In the genomic region with DNA sequence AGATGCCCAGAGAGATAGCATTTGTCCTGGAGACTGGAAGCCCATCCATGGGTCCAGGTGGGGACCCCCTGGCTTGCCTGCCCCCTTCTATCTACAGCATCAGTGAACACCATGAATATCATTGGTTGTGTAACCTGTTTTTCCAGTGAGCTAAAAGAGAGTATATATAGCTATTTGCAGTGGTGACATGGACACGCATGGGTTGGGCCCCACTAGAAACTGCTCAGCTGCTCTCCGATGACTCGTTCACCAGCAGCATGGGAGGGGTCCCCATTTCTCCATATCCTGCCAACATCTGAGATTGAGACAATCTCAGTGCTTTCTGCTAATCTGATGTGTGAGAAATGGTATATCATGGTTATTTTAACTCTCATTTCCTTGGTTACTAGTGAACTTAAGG, we compare ENCODE assay signal across 14 cellular contexts. TPM values are rescaled to one million over a fixed set of nuclear protein-coding genes. Genes with fewer than 3 reads are reported as not detected.
DNase-seq lines count a peak whose midpoint lies in the region; ATAC-seq, FAIRE-seq and TF ChIP-seq lines count a peak whose summit lies in the region.
"Had no signal": no experiment of that assay in that cellular context is flagged by ENCODE, and none has a peak within 500 bp of the region (broad histone marks: within the 10 kb centered on the region; RNA-seq: fewer than 3 reads in every experiment).

No MANE protein-coding gene starts in this region.

- intact Hi-C loops in naive thymus-derived CD4-positive, alpha-beta T cell (cut with micrococcal nuclease), result no loop called here

- no peak overlapping the region for H3K4me3 ChIP-seq in GM23248
- H3K4me3 ChIP-seq in naive thymus-derived CD4-positive, alpha-beta T cell (ENCODE audit: low read length), result no peak overlapping the region
- H3K4me3 ChIP-seq in smooth muscle cell, result no peak overlapping the region
- H3K4me3 ChIP-seq: esophagus squamous epithelium had no signal

- H3K4me1 ChIP-seq in GM23248 (ENCODE audit: insufficient read depth) (peaks cover 8% of the 10 kb centered on the region), smooth muscle cell (ENCODE audit: low read depth) (no peaks in the 10 kb centered on the region)
- peaks cover 14 to 25% of the 10 kb centered on the region in 2 donors for H3K4me1 ChIP-seq in naive thymus-derived CD4-positive, alpha-beta T cell (ENCODE audit: control insufficient read depth in 2 of 2, insufficient read depth in 2 of 2, low read length in 2 of 2)

- peak; percentile 49 for DNase-seq in activated CD4-positive, alpha-beta T cell treated with anti-CD3 and anti-CD28 coated beads for 48 hours
- no peak for DNase-seq in activated CD4-positive, alpha-beta T cell treated with anti-CD3 and anti-CD28 coated beads, Interleukin-2, amount 50 U/mL, for 1 hour
- DNase-seq in GM23248, result peak; percentile 23
- DNase-seq in naive thymus-derived CD4-positive, alpha-beta T cell, result no peak
- no peak for DNase-seq in HTR-8/SVneo (ENCODE audit: insufficient read length, low spot score)
- DNase-seq in smooth muscle cell (lab: John Stamatoyannopoulos, UW; ENCODE audit: unreplicated experiment), result no peak
- no peak for DNase-seq in NCI-H2081 (lab: John Stamatoyannopoulos, UW)
- DNase-seq: esophagus squamous epithelium, NCI-H1048, NCI-H446, T-helper 2 cell had no signal

- in situ Hi-C loops in GM23248 (cut with MboI), result no loop called here

- ATAC-seq in naive thymus-derived CD4-positive, alpha-beta T cell, result no peak
- ATAC-seq: sciatic nerve had no signal

- H3K27ac Mint-ChIP-seq in activated naive CD8-positive, alpha-beta T cell, result peak overlapping the region; percentile 91
- peak overlapping the region in 6 of 9 donors; percentile 10 to 100 (median 70) for H3K27ac Mint-ChIP-seq in naive thymus-derived CD4-positive, alpha-beta T cell

- POLR2A ChIA-PET in naive thymus-derived CD4-positive, alpha-beta T cell (lab: Charles Lee), result interaction anchor here (1.2 to 1.4 kb wide), 2 partner anchors 9 to 58 kb away, joined by 3 read pairs; no protein-coding TSS in a partner anchor

- H3K9me2 ChIP-seq in GM23248 (ENCODE audit: insufficient read depth), result no peaks in the 10 kb centered on the region

- no peaks in the 10 kb centered on the region for H3K36me3 ChIP-seq in GM23248 (ENCODE audit: low read depth)
- no peaks in the 10 kb centered on the region for H3K36me3 ChIP-seq in naive thymus-derived CD4-positive, alpha-beta T cell (ENCODE audit: control insufficient read depth in 2 of 3, insufficient read depth in 3 of 3, low read length in 3 of 3)
- no peaks in the 10 kb centered on the region for H3K36me3 ChIP-seq in smooth muscle cell (ENCODE audit: low read depth)
- H3K36me3 ChIP-seq: esophagus squamous epithelium had no signal

- H3K36me3 Mint-ChIP-seq in activated naive CD8-positive, alpha-beta T cell, result no peaks in the 10 kb centered on the region
- H3K36me3 Mint-ChIP-seq in naive thymus-derived CD4-positive, alpha-beta T cell, result peaks cover 0 to 7% (median 1%) of the 10 kb centered on the region in 5 donors

- H3K27me3 Mint-ChIP-seq in activated naive CD8-positive, alpha-beta T cell, result no peaks in the 10 kb centered on the region
- H3K27me3 Mint-ChIP-seq in naive thymus-derived CD4-positive, alpha-beta T cell, result no peaks in the 10 kb centered on the region

- peak overlapping the region; percentile 42 for H3K4me3 Mint-ChIP-seq in activated naive CD8-positive, alpha-beta T cell
- peak overlapping the region in 1 of 10 donors; percentile 53 for H3K4me3 Mint-ChIP-seq in naive thymus-derived CD4-positive, alpha-beta T cell

- H3K9ac ChIP-seq in GM23248, result no peak overlapping the region
- no peak overlapping the region for H3K9ac ChIP-seq in smooth muscle cell (ENCODE audit: low read depth)

- H4K20me1 ChIP-seq in GM23248 (ENCODE audit: insufficient read depth) (no peaks in the 10 kb centered on the region), smooth muscle cell (ENCODE audit: low read depth) (no peaks in the 10 kb centered on the region)

- H2AFZ ChIP-seq in GM23248 (no peak overlapping the region), smooth muscle cell (ENCODE audit: low read depth) (no peak overlapping the region)

- H3K9me3 ChIP-seq in GM23248 (ENCODE audit: low read depth), result no peaks in the 10 kb centered on the region
- H3K9me3 ChIP-seq in naive thymus-derived CD4-positive, alpha-beta T cell (ENCODE audit: control insufficient read depth in 2 of 3, low read length in 3 of 3), result no peaks in the 10 kb centered on the region
- H3K9me3 ChIP-seq in smooth muscle cell (replicated peaks; ENCODE audit: low read depth), result no peaks in the 10 kb centered on the region
- H3K9me3 ChIP-seq: esophagus squamous epithelium had no signal

- no peak overlapping the region for H3K4me2 ChIP-seq in GM23248 (ENCODE audit: unreplicated experiment)
- no peak overlapping the region for H3K4me2 ChIP-seq in smooth muscle cell

- WGBS in GM23248 (ENCODE audit: low coverage in 1 of 2, low lambda C conversion rate in 2 of 2, missing lambda C conversion rate in 2 of 2), 2 experiments, result 42 to 43% methylated on average over 3 of the region's 3 CpGs
- WGBS in smooth muscle cell (ENCODE audit: low lambda C conversion rate), result 68% methylated on average over 3 of the region's 3 CpGs

- H3K79me2 ChIP-seq in GM23248 (ENCODE audit: insufficient read depth) (no peaks in the 10 kb centered on the region), smooth muscle cell (ENCODE audit: low read depth) (no peaks in the 10 kb centered on the region)

- peaks cover 74% of the 10 kb centered on the region for H3K4me1 Mint-ChIP-seq in activated naive CD8-positive, alpha-beta T cell (ENCODE audit: low read depth)
- H3K4me1 Mint-ChIP-seq in naive thymus-derived CD4-positive, alpha-beta T cell, result peaks cover 16 to 68% (median 36%) of the 10 kb centered on the region in 7 donors

- FAIRE-seq in HTR-8/SVneo (lab: Jason Lieb, UNC), result no peak
- FAIRE-seq: RCC 7860 had no signal

- H3K9me3 Mint-ChIP-seq in activated naive CD8-positive, alpha-beta T cell (ENCODE audit: low read depth), result no peaks in the 10 kb centered on the region
- peaks cover 0 to 1% (median 0%) of the 10 kb centered on the region in 11 donors for H3K9me3 Mint-ChIP-seq in naive thymus-derived CD4-positive, alpha-beta T cell

- TF ChIP-seq CTCF in smooth muscle cell (IDR thresholded peaks at IDR 0.05; ENCODE audit: borderline replicate concordance, insufficient read depth, poor library complexity, severe bottlenecking), result no peak

- CTCF ChIA-PET in naive thymus-derived CD4-positive, alpha-beta T cell (lab: Charles Lee), result interaction anchor here (2.3 kb wide), 1 partner anchor 29 kb away, joined by 13 read pairs; no protein-coding TSS in a partner anchor

- H3F3A ChIP-seq in GM23248 (ENCODE audit: insufficient read depth) (no peaks in the 10 kb centered on the region), smooth muscle cell (ENCODE audit: low read depth) (no peaks in the 10 kb centered on the region)

- H3K27ac ChIP-seq in GM23248, result no peak overlapping the region
- peak overlapping the region; percentile 37 for H3K27ac ChIP-seq in naive thymus-derived CD4-positive, alpha-beta T cell (ENCODE audit: low read depth, low read length)
- no peak overlapping the region for H3K27ac ChIP-seq in smooth muscle cell (ENCODE audit: low read depth)
- H3K27ac ChIP-seq: esophagus squamous epithelium had no signal

- no peaks in the 10 kb centered on the region for H3K27me3 ChIP-seq in GM23248 (replicated peaks; ENCODE audit: insufficient read depth)
- H3K27me3 ChIP-seq in naive thymus-derived CD4-positive, alpha-beta T cell (ENCODE audit: control insufficient read depth in 2 of 2, insufficient read depth in 2 of 2, low read length in 2 of 2), result no peaks in the 10 kb centered on the region
- no peaks in the 10 kb centered on the region for H3K27me3 ChIP-seq in smooth muscle cell (ENCODE audit: low read depth)
- H3K27me3 ChIP-seq: esophagus squamous epithelium had no signal

RNA-seq across cellular contexts. Expression of gene ZC3H12D, which starts 4.0 kb away (rescaled TPM):
- 0.54 TPM in 1 of 2 replicates, not detected in the other for total RNA-seq in GM23248 (2014; rRNA removed; shearing (Covaris generic))
- polyA plus RNA-seq in GM23248 (2016; fragmentation: Nextera tagmentation; extraction: Ambion mirVana) (not detected in 2 replicates), smooth muscle cell (not detected in 2 replicates)
- total RNA-seq in naive thymus-derived CD4-positive, alpha-beta T cell, result 10 to 100 TPM; 30.1 to 85.6 (median 74.1) TPM
- polyA plus RNA-seq in naive thymus-derived CD4-positive, alpha-beta T cell, result 1 to 10 TPM; 1.8 to 2.3 TPM
- 0.09 TPM in 1 of 2 replicates, not detected in the other for total RNA-seq in smooth muscle cell

RNA-seq across cellular contexts. Expression of gene PPIL4, which starts 57.0 kb away (rescaled TPM):
- 32.2 and 43.5 TPM in 2 replicates for total RNA-seq in GM23248 (2014; rRNA removed; shearing (Covaris generic))
- 43.0 and 43.5 TPM in 2 replicates for polyA plus RNA-seq in GM23248 (2016; fragmentation: Nextera tagmentation; extraction: Ambion mirVana)
- total RNA-seq in naive thymus-derived CD4-positive, alpha-beta T cell, result 10 to 100 TPM; 21.0 to 42.9 (median 35.7) TPM
- polyA plus RNA-seq in naive thymus-derived CD4-positive, alpha-beta T cell, result 10 to 100 TPM; 15.3 to 16.3 TPM
- total RNA-seq in smooth muscle cell, result 64.8 and 65.3 TPM in 2 replicates
- 30.8 and 36.8 TPM in 2 replicates for polyA plus RNA-seq in smooth muscle cell

Comparison
In these comparisons a context has a peak if more than half of its experiments do, and no peak if none do; other contexts are left out.
1. DNase-seq: peak in activated CD4-positive, alpha-beta T cell treated with anti-CD3 and anti-CD28 coated beads for 48 hours (single experiment) and GM23248 (single experiment); none in activated CD4-positive, alpha-beta T cell treated with anti-CD3 and anti-CD28 coated beads, Interleukin-2, amount 50 U/mL, for 1 hour (single experiment), naive thymus-derived CD4-positive, alpha-beta T cell (0 of 9), HTR-8/SVneo (single experiment), smooth muscle cell (single experiment) and NCI-H2081 (0 of 2).
2. RNA of gene ZC3H12D, which starts 4.0 kb away (total RNA-seq): 30.1 to 85.6 TPM in naive thymus-derived CD4-positive, alpha-beta T cell; 0.54 TPM in GM23248 and 0.09 TPM in smooth muscle cell; every median in the first group is over 10 times any median in the second.